8 cellular contexts compared by ENCODE assay signal in the genomic region with DNA sequence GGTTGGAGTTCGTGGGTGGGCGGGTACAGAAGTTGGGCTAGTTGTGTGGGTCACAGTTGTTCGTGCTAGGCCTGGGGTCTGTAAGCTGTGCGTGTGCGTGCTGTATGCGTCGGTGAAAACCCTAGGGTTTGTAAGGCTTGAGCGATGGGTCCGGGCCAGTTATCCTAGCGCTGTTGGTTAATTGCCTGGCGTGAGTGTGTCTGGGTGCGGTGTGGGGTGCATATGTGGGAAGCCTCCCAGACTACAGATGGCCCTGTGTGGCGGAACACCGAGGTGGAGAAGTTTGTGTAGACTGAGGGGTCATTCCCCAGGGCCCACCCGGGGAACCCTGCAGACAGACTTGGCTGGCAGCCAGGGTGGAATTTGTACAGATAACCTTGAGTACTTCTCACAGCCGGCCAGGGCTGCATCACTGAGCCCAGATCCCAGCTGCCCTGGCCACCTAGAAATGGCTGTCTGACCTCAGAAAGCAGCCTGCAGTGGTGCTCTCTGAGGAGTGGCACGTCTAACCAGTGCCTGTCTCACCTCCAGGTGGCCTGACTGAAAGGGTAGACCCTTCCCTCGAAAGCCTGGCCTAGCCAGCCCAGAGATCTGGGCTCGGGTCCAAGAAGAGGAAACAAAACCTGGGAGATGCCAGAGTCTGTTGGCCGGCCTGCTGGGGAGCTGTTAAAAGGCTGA. TPM values are rescaled to one million over a fixed set of nuclear protein-coding genes. Genes with fewer than 3 reads are reported as not detected.
A peak's percentile ranks its signal among the peaks of the same experiment; 100 is the strongest.
DNase-seq lines count a peak whose midpoint lies in the region; ATAC-seq and TF ChIP-seq lines count a peak whose summit lies in the region.

No MANE protein-coding gene starts in this region.

- H3K27me3 ChIP-seq in HUES64 (ENCODE audit: insufficient read depth, low read length) (no peaks in the 10 kb centered on the region), colonic mucosa (no peaks in the 10 kb centered on the region), liver (ENCODE audit: control insufficient read depth in 4 of 4, insufficient read depth in 4 of 4, low read length in 3 of 4) (no peaks in the 10 kb centered on the region)

- no peak for TF ChIP-seq RAD21 in liver (IDR thresholded peaks at IDR 0.05)

- DNase-seq in DMS79 (lab: John Stamatoyannopoulos, UW), result peak; percentile 79
- peak; percentile 67 for DNase-seq in colonic mucosa
- DNase-seq in substantia nigra (lab: John Stamatoyannopoulos, UW), result peak in 27 of 49 donors; percentile 4 to 53 (median 16)
- no peak for DNase-seq in cerebellar nuclear complex (lab: John Stamatoyannopoulos, UW)

- ATAC-seq in HG03460 (IDR thresholded peaks at IDR 0.05; ENCODE audit: unreplicated experiment), result no peak

- 7% methylated on average over 20 of the region's 20 CpGs for WGBS in HUES64
- WGBS in liver, result 7% methylated on average over 20 of the region's 20 CpGs

- peak overlapping the region; percentile 95 for H3K4me3 ChIP-seq in HUES64 (ENCODE audit: low read length)
- peak overlapping the region; percentile 57 for H3K4me3 ChIP-seq in colonic mucosa
- H3K4me3 ChIP-seq in liver (ENCODE audit: low read depth in 1 of 3, low read length in 3 of 3), result peak overlapping the region in 2 of 3 donors; percentile 48 to 88

- TF ChIP-seq CTCF in colonic mucosa (IDR thresholded peaks at IDR 0.05) (no peak), liver (IDR thresholded peaks at IDR 0.05; ENCODE audit: low read depth, low read length, missing input control) (no peak)

- H3K27ac ChIP-seq in HUES64 (ENCODE audit: low read depth, low read length) (peak overlapping the region; percentile 9; the same call in 1 of the 2 replicates), colonic mucosa (peak overlapping the region; percentile 74), liver (ENCODE audit: low read depth in 1 of 2, low read length in 2 of 2) (peak overlapping the region; percentile 93 to 98), substantia nigra (ENCODE audit: low read depth, low read length, poor library complexity, severe bottlenecking) (peak overlapping the region; percentile 26)

- H3K36me3 ChIP-seq in HUES64 (ENCODE audit: insufficient read depth, low read length) (peaks cover 23% of the 10 kb centered on the region), colonic mucosa (no peaks in the 10 kb centered on the region), liver (ENCODE audit: control insufficient read depth in 4 of 4, insufficient read depth in 3 of 4, low read depth in 1 of 4, low read length in 3 of 4) (peaks cover under 1 to 8% (median 5%) of the 10 kb centered on the region in 4 donors)

- H3K9ac ChIP-seq in HUES64 (ENCODE audit: low read depth, low read length) (peak overlapping the region; percentile 97), colonic mucosa (ENCODE audit: low read depth in 2 of 2, low read length in 2 of 2) (peak overlapping the region; percentile 50 to 70), liver (ENCODE audit: low read depth in 1 of 2, low read length in 2 of 2) (peak overlapping the region in 1 of 2 donors; percentile 53)

- intact Hi-C loops in colonic mucosa (cut with DNase I), result no loop called here

- H3K9me3 ChIP-seq in HUES64 (ENCODE audit: insufficient read depth, low read depth, low read length), result no peaks in the 10 kb centered on the region
- H3K9me3 ChIP-seq in colonic mucosa, result no peaks in the 10 kb centered on the region
- H3K9me3 ChIP-seq in liver (ENCODE audit: control insufficient read depth in 4 of 4, low read length in 3 of 4), result no peaks in the 10 kb centered on the region

- H3K4me1 ChIP-seq in HUES64 (ENCODE audit: insufficient read depth, low read length) (peaks cover 28% of the 10 kb centered on the region), colonic mucosa (no peaks in the 10 kb centered on the region), liver (ENCODE audit: control insufficient read depth in 4 of 4, insufficient read depth in 4 of 4, low read length in 3 of 4) (peaks cover 6 to 24% (median 14%) of the 10 kb centered on the region in 4 donors)

TF ChIP-seq in PFSK-1, 5 proteins besides CTCF, POLR2A, EP300 and RAD21:
- TF ChIP-seq SIN3A (IDR thresholded peaks at IDR 0.05; ENCODE audit: borderline replicate concordance, insufficient read depth, low read length), result 0 out of 2 replicates have a peak, but pooled peaks have one; percentile 46
- TF ChIP-seq, protein P1, sequence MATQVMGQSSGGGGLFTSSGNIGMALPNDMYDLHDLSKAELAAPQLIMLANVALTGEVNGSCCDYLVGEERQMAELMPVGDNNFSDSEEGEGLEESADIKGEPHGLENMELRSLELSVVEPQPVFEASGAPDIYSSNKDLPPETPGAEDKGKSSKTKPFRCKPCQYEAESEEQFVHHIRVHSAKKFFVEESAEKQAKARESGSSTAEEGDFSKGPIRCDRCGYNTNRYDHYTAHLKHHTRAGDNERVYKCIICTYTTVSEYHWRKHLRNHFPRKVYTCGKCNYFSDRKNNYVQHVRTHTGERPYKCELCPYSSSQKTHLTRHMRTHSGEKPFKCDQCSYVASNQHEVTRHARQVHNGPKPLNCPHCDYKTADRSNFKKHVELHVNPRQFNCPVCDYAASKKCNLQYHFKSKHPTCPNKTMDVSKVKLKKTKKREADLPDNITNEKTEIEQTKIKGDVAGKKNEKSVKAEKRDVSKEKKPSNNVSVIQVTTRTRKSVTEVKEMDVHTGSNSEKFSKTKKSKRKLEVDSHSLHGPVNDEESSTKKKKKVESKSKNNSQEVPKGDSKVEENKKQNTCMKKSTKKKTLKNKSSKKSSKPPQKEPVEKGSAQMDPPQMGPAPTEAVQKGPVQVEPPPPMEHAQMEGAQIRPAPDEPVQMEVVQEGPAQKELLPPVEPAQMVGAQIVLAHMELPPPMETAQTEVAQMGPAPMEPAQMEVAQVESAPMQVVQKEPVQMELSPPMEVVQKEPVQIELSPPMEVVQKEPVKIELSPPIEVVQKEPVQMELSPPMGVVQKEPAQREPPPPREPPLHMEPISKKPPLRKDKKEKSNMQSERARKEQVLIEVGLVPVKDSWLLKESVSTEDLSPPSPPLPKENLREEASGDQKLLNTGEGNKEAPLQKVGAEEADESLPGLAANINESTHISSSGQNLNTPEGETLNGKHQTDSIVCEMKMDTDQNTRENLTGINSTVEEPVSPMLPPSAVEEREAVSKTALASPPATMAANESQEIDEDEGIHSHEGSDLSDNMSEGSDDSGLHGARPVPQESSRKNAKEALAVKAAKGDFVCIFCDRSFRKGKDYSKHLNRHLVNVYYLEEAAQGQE (IDR thresholded peaks at IDR 0.05; ENCODE audit: insufficient read depth in 1 of 2, low read depth in 2 of 2, low read length in 2 of 2), result no peak
TF ChIP-seq in PFSK-1: peak in this region for 1.

TF ChIP-seq in liver, 16 proteins besides CTCF, POLR2A, EP300 and RAD21 (continues in another document):
- TF ChIP-seq EGR1 (IDR thresholded peaks at IDR 0.05; ENCODE audit: low read depth in 2 of 2) (no peak), FOXA1 (IDR thresholded peaks at IDR 0.05) (no peak), YY1 (IDR thresholded peaks at IDR 0.05) (no peak), JUND (IDR thresholded peaks at IDR 0.05) (no peak), NR2F2 (IDR thresholded peaks at IDR 0.05) (no peak), RXRA (IDR thresholded peaks at IDR 0.05) (no peak), GABPA (IDR thresholded peaks at IDR 0.05 in 1 of 2, conservative IDR thresholded peaks at IDR 0.05 in 1 of 2) (no peak), HNF4G (IDR thresholded peaks at IDR 0.05) (no peak)
- TF ChIP-seq, protein P1 (IDR thresholded peaks at IDR 0.05), result no peak

RNA-seq across cellular contexts. Expression of gene TGIF2, which starts 1.8 kb away (rescaled TPM):
- 31.5 TPM for polyA plus RNA-seq in HUES64 (2013, experiment 1 of 2)
- 35.5 TPM for polyA plus RNA-seq in HUES64 (2013, experiment 2 of 2)
- 10.5 TPM for polyA plus RNA-seq in PFSK-1 (2012; ENCODE audit: insufficient read length, low read depth)
- 1 to 10 TPM; 5.6 to 7.3 TPM for total RNA-seq in colonic mucosa
- 1 to 10 TPM; 4.8 to 7.9 TPM for total RNA-seq in liver
- 1 to 10 TPM; 3.7 to 3.9 TPM for polyA plus RNA-seq in liver

RNA-seq across cellular contexts. Expression of gene RAB5IF, which starts 30.4 kb away (rescaled TPM):
- polyA plus RNA-seq in HUES64 (2013, experiment 1 of 2), result 101 TPM
- 93.9 TPM for polyA plus RNA-seq in HUES64 (2013, experiment 2 of 2)
- polyA plus RNA-seq in PFSK-1 (2012; ENCODE audit: insufficient read length, low read depth), result 104 TPM
- 100 to 1,000 TPM; 143 to 207 TPM for total RNA-seq in colonic mucosa
- 10 to 100 TPM; 58.9 to 83.5 TPM for total RNA-seq in liver
- 100 to 1,000 TPM; 167 to 170 TPM for polyA plus RNA-seq in liver

RNA-seq across cellular contexts. Expression of gene MYL9, which starts 33.9 kb away (rescaled TPM):
- 127 TPM for polyA plus RNA-seq in HUES64 (2013, experiment 1 of 2)
- polyA plus RNA-seq in HUES64 (2013, experiment 2 of 2), result 134 TPM
- not detected for polyA plus RNA-seq in PFSK-1 (2012; ENCODE audit: insufficient read length, low read depth)
- total RNA-seq in colonic mucosa (100 to 1,000 TPM in 1 of 2 donors, 10 to 100 TPM in 1; 49.3 to 582 TPM), liver (1 to 10 TPM in 1 of 2 donors, under 1 TPM in 1; 0.98 to 5.4 TPM)
- 10 to 100 TPM in 1 of 2 donors, 1 to 10 TPM in 1; 9.9 to 27.0 TPM for polyA plus RNA-seq in liver

Comparison
In these comparisons a context has a peak if more than half of its experiments do, and no peak if none do; other contexts are left out.
1. DNase-seq: peak in DMS79 (single experiment), colonic mucosa (single experiment) and substantia nigra (27 of 49); none in cerebellar nuclear complex (0 of 2).
2. H3K27ac ChIP-seq: peak in every context shown above with its lines; median percentile 96 in liver; 74 in colonic mucosa; 26 in substantia nigra; 9 in HUES64.
3. RNA of gene MYL9, which starts 33.9 kb away (total RNA-seq): 49.3 to 582 TPM in colonic mucosa; 0.98 to 5.4 TPM in liver; every median in the first group is over 4 times any median in the second.
4. Peak in every context shown above with its lines, with median percentiles within 50 percentile points of each other: H3K4me3 ChIP-seq.